Comparison of ENCODE assay signal across 22 cellular contexts in the genomic region with DNA sequence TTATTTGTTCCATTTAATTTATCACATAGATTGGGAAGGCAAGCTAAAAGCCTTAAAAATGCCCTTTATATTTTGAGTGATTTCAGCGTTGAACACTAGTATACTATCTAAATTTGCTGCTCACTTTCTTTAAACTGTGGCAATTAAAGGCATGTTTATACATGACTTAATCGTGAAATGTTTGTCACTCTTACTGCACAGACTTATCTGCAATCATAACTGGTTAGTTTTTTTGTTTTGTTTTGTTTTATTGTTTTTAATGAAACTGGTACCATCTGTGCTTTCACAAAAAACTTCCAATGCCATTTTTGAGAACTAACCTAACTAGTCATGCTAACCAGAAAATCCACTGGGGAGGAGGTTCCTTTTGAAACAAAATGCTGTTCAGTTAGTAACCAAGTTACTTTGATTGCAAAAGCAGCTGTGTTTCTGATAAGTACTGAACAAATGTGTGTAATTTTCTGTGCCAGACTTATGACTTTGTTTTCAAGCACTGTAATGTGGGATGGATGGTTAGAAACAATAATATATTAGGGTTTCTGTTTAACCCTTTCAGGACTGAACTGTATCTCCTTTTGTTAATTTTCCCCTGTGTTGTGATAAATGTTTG. TPM values are rescaled to one million over a fixed set of nuclear protein-coding genes. Genes with fewer than 3 reads are reported as not detected.
DNase-seq lines count a peak whose midpoint lies in the region; ATAC-seq and TF ChIP-seq lines count a peak whose summit lies in the region.
"Had no signal": no experiment of that assay in that cellular context is flagged by ENCODE, and none has a peak within 500 bp of the region (broad histone marks: within the 10 kb centered on the region; RNA-seq: fewer than 3 reads in every experiment).

No MANE protein-coding gene starts in this region.

- peak; percentile 23 for DNase-seq in GM03348 (ENCODE audit: low spot score)
- no peak for DNase-seq in chondrocyte (ENCODE audit: low spot score)
- DNase-seq in left lung, result no peak
- DNase-seq in upper lobe of left lung, result no peak
- no peak for DNase-seq in epidermal melanocyte (ENCODE audit: insufficient read length, low spot score)
- no peak for DNase-seq in GF-D8 (lab: John Stamatoyannopoulos, UW)
- DNase-seq: activated CD4-positive, alpha-beta T cell treated with anti-CD3 and anti-CD28 coated beads, Interleukin-2, amount 50 U/mL, for 4 hours; activated T-cell treated with anti-CD3 and anti-CD28 coated beads, Interleukin-2, amount 50 U/mL, for 1 hour; AML-193; cerebellar nuclear complex; KBM-7; naive B cell; NCI-H2029; NCI-H510A; stimulated activated CD4-positive, alpha-beta T cell treated with anti-CD3 and anti-CD28 coated beads, Interleukin-4, amount 100 ng/mL, for 1 hour; uterus had no signal

- intact Hi-C loops in left lung (cut with DNase I), result no loop called here

- H3K4me3 Mint-ChIP-seq in chondrocyte (ENCODE audit: unreplicated experiment), result no peak overlapping the region
- H3K4me3 Mint-ChIP-seq: naive B cell had no signal

- H3K27ac ChIP-seq in ACC112 (ENCODE audit: low read depth, low read length) (0 out of 2 replicates have a peak overlapping the region, but pooled peaks have one; percentile 7), left lung (peak overlapping the region in 1 of 2 donors; percentile 28), upper lobe of left lung (no peak overlapping the region)
- H3K27ac ChIP-seq: parathyroid adenoma had no signal

- ATAC-seq in left lung (peak; percentile 52), upper lobe of left lung (ENCODE audit: low FRiP score in 2 of 2) (no peak)
- ATAC-seq: left lobe of liver had no signal

- TF ChIP-seq CTCF in chondrocyte (IDR thresholded peaks at IDR 0.05), result no peak
- no peak for TF ChIP-seq CTCF in left lung (IDR thresholded peaks at IDR 0.05)
- no peak for TF ChIP-seq CTCF in upper lobe of left lung (IDR thresholded peaks at IDR 0.05)

- no peaks in the 10 kb centered on the region for H3K79me2 ChIP-seq in ACC112 (ENCODE audit: control insufficient read depth, insufficient read depth, low read length, unreplicated experiment)
- H3K79me2 ChIP-seq: parathyroid adenoma had no signal

- H3K36me3 ChIP-seq in ACC112 (ENCODE audit: insufficient read depth, low read length) (peaks cover 20% of the 10 kb centered on the region), left lung (peaks cover 0 to 75% of the 10 kb centered on the region in 2 donors), upper lobe of left lung (peaks cover 0 to 44% (median 12%) of the 10 kb centered on the region in 4 donors)
- H3K36me3 ChIP-seq: uterus had no signal

- H3K27me3 Mint-ChIP-seq in chondrocyte (ENCODE audit: low read depth), result no peaks in the 10 kb centered on the region
- H3K27me3 Mint-ChIP-seq: naive B cell had no signal

- no peak for TF ChIP-seq POLR2A in upper lobe of left lung (IDR thresholded peaks at IDR 0.05)

- peaks cover 8% of the 10 kb centered on the region for H3K36me3 Mint-ChIP-seq in chondrocyte (ENCODE audit: low read depth)

- H3K27ac Mint-ChIP-seq in chondrocyte (ENCODE audit: unreplicated experiment), result peak overlapping the region; percentile 25
- H3K27ac Mint-ChIP-seq: naive B cell had no signal

- H3K4me1 Mint-ChIP-seq in chondrocyte (ENCODE audit: low read depth), result peaks cover 34% of the 10 kb centered on the region

- no peak overlapping the region for H2AFZ ChIP-seq in ACC112 (ENCODE audit: low read length, unreplicated experiment)
- H2AFZ ChIP-seq: parathyroid adenoma had no signal

- H3K4me1 ChIP-seq in ACC112 (ENCODE audit: control insufficient read depth, insufficient read depth, low read length, unreplicated experiment) (no peaks in the 10 kb centered on the region), left lung (peaks cover 0 to 5% of the 10 kb centered on the region in 2 donors), upper lobe of left lung (peaks cover 0 to 3% (median 0%) of the 10 kb centered on the region in 4 donors)
- H3K4me1 ChIP-seq: parathyroid adenoma, uterus had no signal

- no peaks in the 10 kb centered on the region for H3K27me3 ChIP-seq in ACC112 (ENCODE audit: insufficient read depth, low read length)
- no peaks in the 10 kb centered on the region for H3K27me3 ChIP-seq in left lung
- H3K27me3 ChIP-seq in upper lobe of left lung, result no peaks in the 10 kb centered on the region
- H3K27me3 ChIP-seq: uterus had no signal

- no peaks in the 10 kb centered on the region for H3K9me3 ChIP-seq in left lung
- H3K9me3 ChIP-seq in upper lobe of left lung, result no peaks in the 10 kb centered on the region
- H3K9me3 ChIP-seq: HAP-1, uterus had no signal

- no peak overlapping the region for H3K4me3 ChIP-seq in ACC112 (ENCODE audit: low read depth, low read length)
- H3K4me3 ChIP-seq in left lung, result no peak overlapping the region
- H3K4me3 ChIP-seq in upper lobe of left lung, result no peak overlapping the region
- H3K4me3 ChIP-seq: HAP-1, skin epidermis, uterus had no signal

- WGBS in upper lobe of left lung, 2 donors, result 65 to 73% methylated on average over 2 of the region's 2 CpGs

- no peak for TF ChIP-seq EP300 in upper lobe of left lung (IDR thresholded peaks at IDR 0.05)

- H3K9me3 Mint-ChIP-seq in chondrocyte (ENCODE audit: low read depth), result no peaks in the 10 kb centered on the region
- H3K9me3 Mint-ChIP-seq: naive B cell had no signal

RNA-seq across cellular contexts. Expression of gene CCKAR, which starts 56.1 kb away (rescaled TPM):
- total RNA-seq in chondrocyte (not detected in 3 replicates), left lung (not detected), upper lobe of left lung (not detected)
- total RNA-seq: left lobe of liver, subcutaneous adipose tissue, uterus had no signal
